ENCODE assay signal across 8 cellular contexts in the genomic region with DNA sequence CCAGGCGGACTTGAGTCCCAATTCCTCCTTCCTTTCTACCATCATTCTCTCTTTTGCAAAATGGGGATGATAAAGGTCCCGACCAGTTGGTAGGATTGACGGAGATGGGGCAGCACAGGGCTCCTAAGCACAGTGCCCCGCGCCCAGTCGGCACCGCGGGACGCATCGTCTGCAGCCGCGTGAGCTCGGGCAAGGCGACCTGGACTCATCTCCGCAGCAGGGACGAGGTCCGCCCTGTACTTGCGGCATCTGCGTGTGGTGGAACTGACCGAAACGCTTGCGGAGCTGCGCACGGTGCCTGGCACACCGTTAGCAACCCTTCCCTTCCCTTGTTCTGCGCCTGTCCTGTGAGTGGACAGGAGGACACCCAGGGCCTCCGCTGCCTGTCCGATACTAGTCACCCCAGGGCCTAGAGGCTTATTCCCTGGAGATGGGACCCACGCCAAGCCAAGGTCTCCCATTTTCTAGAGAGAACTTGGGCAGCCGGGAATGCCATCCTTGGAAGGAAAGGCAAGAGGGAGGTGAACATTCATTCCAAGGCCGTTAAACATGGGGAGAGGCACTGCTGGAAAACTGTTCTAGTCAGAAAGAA.
DNase-seq lines count a peak whose midpoint lies in the region; ATAC-seq and TF ChIP-seq lines count a peak whose summit lies in the region.

No MANE protein-coding gene starts in this region.

- H3K4me1 ChIP-seq in prostate gland (replicated peaks): peaks cover 10% of the 10 kb centered on the region

- no peak overlapping the region for H3K27ac ChIP-seq in prostate gland

- H3K9me3 Mint-ChIP-seq in stimulated activated naive CD8-positive, alpha-beta T cell treated with anti-CD3 and anti-CD28 coated beads, Interleukin-15, Interleukin-2, amounts not matched to agents 100 ng/mL and 50 ng/mL, for 24 hours: peaks cover 8% of the 10 kb centered on the region

- no peaks in the 10 kb centered on the region for H3K36me3 ChIP-seq in prostate gland

- no peak overlapping the region for H3K27ac Mint-ChIP-seq in stimulated activated naive CD8-positive, alpha-beta T cell treated with anti-CD3 and anti-CD28 coated beads, Interleukin-15, Interleukin-2, amounts not matched to agents 100 ng/mL and 50 ng/mL, for 24 hours

- H3K27me3 Mint-ChIP-seq in stimulated activated naive CD8-positive, alpha-beta T cell treated with anti-CD3 and anti-CD28 coated beads, Interleukin-15, Interleukin-2, amounts not matched to agents 100 ng/mL and 50 ng/mL, for 24 hours: peaks cover 46% of the 10 kb centered on the region

- intact Hi-C loops in prostate gland (cut with DNase I): loop anchor here (1.0 to 10.0 kb wide), 4 partner anchors 485 to 1165 kb away; no protein-coding TSS in a partner anchor

- no peak overlapping the region for H3K4me3 ChIP-seq in prostate gland

- no peak for ATAC-seq in stimulated activated naive CD8-positive, alpha-beta T cell treated with anti-CD3 and anti-CD28 coated beads, Interleukin-15, Interleukin-2, amounts not matched to agents 100 U/mL and 50 U/mL, for 24 hours
- ATAC-seq in GM21360 (IDR thresholded peaks at IDR 0.05; ENCODE audit: unreplicated experiment): no peak

- H3K27me3 ChIP-seq in prostate gland (replicated peaks; ENCODE audit: insufficient read depth): no peaks in the 10 kb centered on the region

- no peak for TF ChIP-seq POLR2A in prostate gland (IDR thresholded peaks at IDR 0.05)

- no peak for TF ChIP-seq CTCF in prostate gland (IDR thresholded peaks at IDR 0.05)
- no peak for TF ChIP-seq CTCF in GM20000 (IDR thresholded peaks at IDR 0.05; ENCODE audit: extremely low read depth, missing control alignments)

- H3K9me3 ChIP-seq in prostate gland: no peaks in the 10 kb centered on the region

- 86% methylated on average over 31 of the region's 31 CpGs for WGBS in prostate gland

- H3K4me3 Mint-ChIP-seq in stimulated activated naive CD8-positive, alpha-beta T cell treated with anti-CD3 and anti-CD28 coated beads, Interleukin-15, Interleukin-2, amounts not matched to agents 100 ng/mL and 50 ng/mL, for 24 hours: peak overlapping the region; percentile 48

- DNase-seq in stimulated activated naive CD8-positive, alpha-beta T cell treated with anti-CD3 and anti-CD28 coated beads, Interleukin-15, Interleukin-2, amounts not matched to agents 100 U/mL and 50 U/mL, for 24 hours: no peak
- peak; percentile 68 for DNase-seq in ecto neural progenitor cell (ENCODE audit: low spot score)
- DNase-seq in myocyte (ENCODE audit: low read depth): peak; percentile 10
- DNase-seq in CD1c-positive myeloid dendritic cell (ENCODE audit: extremely low spot score): no peak
- no peak for DNase-seq in prostate gland (ENCODE audit: low spot score)
- DNase-seq in GM20000 (ENCODE audit: low spot score): no peak

- no peaks in the 10 kb centered on the region for H3K4me1 Mint-ChIP-seq in stimulated activated naive CD8-positive, alpha-beta T cell treated with anti-CD3 and anti-CD28 coated beads, Interleukin-15, Interleukin-2, amounts not matched to agents 100 ng/mL and 50 ng/mL, for 24 hours (ENCODE audit: low read depth)

- H3K36me3 Mint-ChIP-seq in stimulated activated naive CD8-positive, alpha-beta T cell treated with anti-CD3 and anti-CD28 coated beads, Interleukin-15, Interleukin-2, amounts not matched to agents 100 ng/mL and 50 ng/mL, for 24 hours (ENCODE audit: low read depth): no peaks in the 10 kb centered on the region

Comparison
In these comparisons a context has a peak if more than half of its experiments do, and no peak if none do; other contexts are left out.
1. DNase-seq: peak in ecto neural progenitor cell (single experiment) and myocyte (single experiment); none in stimulated activated naive CD8-positive, alpha-beta T cell treated with anti-CD3 and anti-CD28 coated beads, Interleukin-15, Interleukin-2, amounts not matched to agents 100 U/mL and 50 U/mL, for 24 hours (single experiment), CD1c-positive myeloid dendritic cell (single experiment), prostate gland (single experiment) and GM20000 (single experiment).